1 cellular context compared by ENCODE assay signal in the genomic region with DNA sequence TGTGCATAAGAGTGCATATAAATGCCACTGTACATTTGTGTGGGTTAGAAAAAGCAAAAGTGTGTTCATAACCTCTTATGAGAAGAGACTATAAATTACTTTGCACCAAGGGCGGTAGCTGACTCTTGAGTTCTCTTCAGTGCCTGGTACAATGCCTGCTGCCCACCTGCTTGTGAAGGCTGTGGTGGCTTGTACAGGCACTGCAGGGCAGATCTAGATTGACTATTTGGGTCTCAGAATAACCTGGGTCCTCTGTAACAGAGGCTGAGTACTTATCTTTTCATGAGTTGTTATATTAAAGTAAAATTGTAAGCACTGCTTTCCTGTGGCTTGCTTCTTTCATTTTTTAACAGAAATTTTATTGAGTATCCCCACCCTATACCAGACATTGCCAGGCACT.
TF ChIP-seq lines count a peak whose summit lies in the region.

No MANE protein-coding gene starts in this region.

TF ChIP-seq in IMR-90, 13 proteins besides CTCF, POLR2A, EP300 and RAD21:
- TF ChIP-seq MAZ (IDR thresholded peaks at IDR 0.05; ENCODE audit: borderline replicate concordance, low read depth, low read length) = no peak
- TF ChIP-seq SMC3 (IDR thresholded peaks at IDR 0.05; ENCODE audit: low read depth, low read length) = no peak
- TF ChIP-seq, protein P1, sequence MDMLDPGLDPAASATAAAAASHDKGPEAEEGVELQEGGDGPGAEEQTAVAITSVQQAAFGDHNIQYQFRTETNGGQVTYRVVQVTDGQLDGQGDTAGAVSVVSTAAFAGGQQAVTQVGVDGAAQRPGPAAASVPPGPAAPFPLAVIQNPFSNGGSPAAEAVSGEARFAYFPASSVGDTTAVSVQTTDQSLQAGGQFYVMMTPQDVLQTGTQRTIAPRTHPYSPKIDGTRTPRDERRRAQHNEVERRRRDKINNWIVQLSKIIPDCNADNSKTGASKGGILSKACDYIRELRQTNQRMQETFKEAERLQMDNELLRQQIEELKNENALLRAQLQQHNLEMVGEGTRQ (IDR thresholded peaks at IDR 0.05; ENCODE audit: low read depth, low read length) = no peak
- TF ChIP-seq MAFK (IDR thresholded peaks at IDR 0.05; ENCODE audit: low read depth, low read length) = no peak
- no peak for TF ChIP-seq MXI1 (IDR thresholded peaks at IDR 0.05; ENCODE audit: borderline replicate concordance, low read depth, low read length)
- TF ChIP-seq NFE2L2 (IDR thresholded peaks at IDR 0.05; ENCODE audit: low read depth, low read length) = no peak
- TF ChIP-seq FOS (IDR thresholded peaks at IDR 0.05; ENCODE audit: low read depth, low read length) = no peak
- TF ChIP-seq RFX5 (IDR thresholded peaks at IDR 0.05; ENCODE audit: low read depth, low read length) = no peak
